In the genomic region with DNA sequence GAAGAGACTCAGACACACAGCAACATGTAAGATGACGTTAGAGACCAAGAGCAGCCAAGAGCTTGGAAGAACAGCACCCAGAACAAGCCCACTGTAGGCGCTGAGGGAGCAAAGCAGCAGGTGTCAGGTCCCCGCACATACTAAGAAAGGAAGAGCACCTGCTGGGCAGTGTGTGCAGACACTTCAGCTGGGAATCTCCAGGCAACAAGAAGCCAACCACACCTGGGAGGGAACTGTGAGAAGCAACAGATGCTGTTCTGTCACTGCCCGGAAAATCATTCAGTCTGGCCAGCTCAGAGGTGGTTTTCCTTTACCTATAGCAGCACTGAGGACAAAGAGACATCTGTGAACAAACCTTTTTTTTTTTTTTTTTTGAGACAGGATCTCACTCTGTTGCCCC, we compare ENCODE assay signal across 2 cellular contexts.
TF ChIP-seq lines count a peak whose summit lies in the region.

No MANE protein-coding gene starts in this region.

TF ChIP-seq in H1, 55 proteins besides CTCF, POLR2A, EP300 and RAD21:
- TF ChIP-seq PHF8 (conservative IDR thresholded peaks at IDR 0.05; ENCODE audit: low read depth, low read length) (no peak), YY1 (IDR thresholded peaks at IDR 0.05; ENCODE audit: low read depth, low read length) (no peak), CTBP2 (IDR thresholded peaks at IDR 0.05; ENCODE audit: borderline replicate concordance, insufficient read depth, insufficient read length, low read length) (no peak), BCL11A (IDR thresholded peaks at IDR 0.05; ENCODE audit: low read depth in 2 of 2, low read length in 2 of 2) (no peak), TAF7 (optimal IDR thresholded peaks at IDR 0.05; ENCODE audit: borderline replicate concordance, low read depth, low read length) (no peak), CHD2 (IDR thresholded peaks at IDR 0.05; ENCODE audit: low read length) (no peak), GTF2F1 (IDR thresholded peaks at IDR 0.05; ENCODE audit: borderline replicate concordance, low read depth, low read length) (no peak), CBX5 (IDR thresholded peaks at IDR 0.05; ENCODE audit: low read depth, low read length) (no peak)

TF ChIP-seq in GM12891, 5 proteins besides CTCF, POLR2A, EP300 and RAD21 (continued from another document):
- no peak for TF ChIP-seq POU2F2 (IDR thresholded peaks at IDR 0.05; ENCODE audit: low read depth, low read length)
- TF ChIP-seq POLR2AphosphoS5 (IDR thresholded peaks at IDR 0.05; ENCODE audit: low read depth, low read length): no peak
- TF ChIP-seq TAF1 (IDR thresholded peaks at IDR 0.05; ENCODE audit: low read depth, low read length): no peak
- no peak for TF ChIP-seq PAX5 (IDR thresholded peaks at IDR 0.05; ENCODE audit: insufficient read depth, low read length, severe bottlenecking)
TF ChIP-seq in GM12891: peak in this region for 0.
